ENCODE assay signal across 11 cellular contexts in genomic region chr12:110590059-110590458, GRCh38. TPM values are rescaled to one million over a fixed set of nuclear protein-coding genes. Genes with fewer than 3 reads are reported as not detected.
DNase-seq lines count a peak whose midpoint lies in the region; ATAC-seq and TF ChIP-seq lines count a peak whose summit lies in the region.
"Had no signal": no experiment of that assay in that cellular context is flagged by ENCODE, and none has a peak within 500 bp of the region (broad histone marks: within the 10 kb centered on the region; RNA-seq: fewer than 3 reads in every experiment).

No MANE protein-coding gene starts in this region.

- H3K4me2 ChIP-seq in BLaER1 (peak overlapping the region; percentile 57), HCT116 (ENCODE audit: low read length) (no peak overlapping the region)

- RAD21 ChIA-PET in HCT116 (lab: Charles Lee; ENCODE audit: low non-redundant PET in 1 of 2, low total read pairs in 2 of 2, uncharacterized antibody in 2 of 2, unreplicated experiment in 2 of 2), result no interaction called here

- H3K4me3 ChIP-seq in BLaER1, result no peak overlapping the region
- no peak overlapping the region for H3K4me3 ChIP-seq in HCT116 (replicated peaks in 1 of 2; ENCODE audit: low read depth in 1 of 2, low read length in 2 of 2)
- no peak overlapping the region for H3K4me3 ChIP-seq in adrenal gland
- H3K4me3 ChIP-seq in psoas muscle, result no peak overlapping the region
- H3K4me3 ChIP-seq: prostate gland had no signal

- CTCF ChIA-PET in HCT116 (lab: Charles Lee) (no interaction called here), WTC11 (lab: Charles Lee) (no interaction called here)

- no peaks in the 10 kb centered on the region for H3K27me3 Mint-ChIP-seq in WTC11 (ENCODE audit: low read depth)

- no peak overlapping the region for H3K4me3 Mint-ChIP-seq in WTC11
- H3K4me3 Mint-ChIP-seq: CD8-positive, alpha-beta T cell had no signal

- H3K4me1 ChIP-seq in BLaER1 (peaks cover 31% of the 10 kb centered on the region), HCT116 (ENCODE audit: control insufficient read depth in 1 of 2, insufficient read depth in 2 of 2, low read length in 2 of 2) (peaks cover 3 to 9% of the 10 kb centered on the region in 2 experiments; a peak in 3 of 4 replicates), adrenal gland (replicated peaks in 1 of 2) (peaks cover 29 to 31% of the 10 kb centered on the region in 2 donors), psoas muscle (peaks cover 36% of the 10 kb centered on the region)
- H3K4me1 ChIP-seq: prostate gland had no signal

- intact Hi-C loops in HCT116 (cut with micrococcal nuclease) (no loop called here), adrenal gland (cut with DNase I) (no loop called here), psoas muscle (cut with DNase I) (no loop called here)

- H3K27ac Mint-ChIP-seq in WTC11, result no peak overlapping the region

- peaks cover 15% of the 10 kb centered on the region for H3K4me1 Mint-ChIP-seq in WTC11

- H3K9ac ChIP-seq in BLaER1 (no peak overlapping the region), HCT116 (ENCODE audit: low read length) (no peak overlapping the region)

- H3K9me2 ChIP-seq in HCT116 (ENCODE audit: insufficient read depth), result no peaks in the 10 kb centered on the region

- H3K79me2 ChIP-seq in HCT116 (ENCODE audit: insufficient read depth, low read length), result no peaks in the 10 kb centered on the region

- BruUV-seq in HCT116 (replicated peaks; lab: Mats Ljungman, UMichigan), result no TSS peak

- no peak overlapping the region; the same call in 1 of the 2 replicates for H3K27ac ChIP-seq in BLaER1
- H3K27ac ChIP-seq in HCT116 (ENCODE audit: low read depth, low read length), result no peak overlapping the region
- H3K27ac ChIP-seq in adrenal gland, result peak overlapping the region; percentile 34 to 90 (median 75)
- H3K27ac ChIP-seq in psoas muscle, result peak overlapping the region; percentile 81
- H3K27ac ChIP-seq: prostate gland had no signal

- WGBS in adrenal gland, 4 donors, result 97 to 100% (median 100%) methylated on average over 1 of the region's 1 CpG
- WGBS in psoas muscle, 3 donors, result 92 to 100% (median 100%) methylated on average over 1 of the region's 1 CpG

- no peaks in the 10 kb centered on the region for H4K20me1 ChIP-seq in BLaER1
- no peaks in the 10 kb centered on the region for H4K20me1 ChIP-seq in HCT116 (ENCODE audit: insufficient read depth)

- ATAC-seq in HCT116 (peak; percentile 69; the same call in 1 of the 2 replicates), psoas muscle (no peak), HG03108 (IDR thresholded peaks at IDR 0.05; ENCODE audit: unreplicated experiment) (no peak), HG03442 (IDR thresholded peaks at IDR 0.05; ENCODE audit: unreplicated experiment) (no peak), WTC11 (no peak)

- peak overlapping the region; percentile 23 for H2AFZ ChIP-seq in HCT116 (ENCODE audit: low read depth, low read length, poor library complexity, severe bottlenecking)

- TF ChIP-seq CTCF in HCT116 (IDR thresholded peaks at IDR 0.05 in 2 of 3, conservative IDR thresholded peaks at IDR 0.05 in 1 of 3; ENCODE audit: borderline replicate concordance in 1 of 3, insufficient read depth in 1 of 3, low read depth in 2 of 3, low read length in 2 of 3), result no peak
- no peak for TF ChIP-seq CTCF in adrenal gland (IDR thresholded peaks at IDR 0.05)
- TF ChIP-seq CTCF in psoas muscle (IDR thresholded peaks at IDR 0.05), result no peak
- no peak for TF ChIP-seq CTCF in WTC11 (IDR thresholded peaks at IDR 0.05)

- no peak for TF ChIP-seq POLR2A in HCT116 (IDR thresholded peaks at IDR 0.05; ENCODE audit: borderline replicate concordance, extremely low read depth, insufficient read depth, insufficient read length)
- no peak for TF ChIP-seq POLR2A in adrenal gland (IDR thresholded peaks at IDR 0.05)

- H3K36me3 ChIP-seq in BLaER1 (no peaks in the 10 kb centered on the region), HCT116 (ENCODE audit: control insufficient read depth in 1 of 2, insufficient read depth in 2 of 2, low read length in 2 of 2) (no peaks in the 10 kb centered on the region), adrenal gland (replicated peaks in 1 of 2) (no peaks in the 10 kb centered on the region), psoas muscle (ENCODE audit: insufficient read depth in 1 of 2, low read depth in 1 of 2) (no peaks in the 10 kb centered on the region)
- H3K36me3 ChIP-seq: prostate gland had no signal

- POLR2A ChIA-PET in HCT116 (lab: Charles Lee) (no interaction called here), WTC11 (lab: Charles Lee) (no interaction called here)

- H3K27me3 ChIP-seq in BLaER1 (no peaks in the 10 kb centered on the region), HCT116 (ENCODE audit: insufficient read depth, low read length) (no peaks in the 10 kb centered on the region), adrenal gland (no peaks in the 10 kb centered on the region), psoas muscle (ENCODE audit: insufficient read depth in 3 of 3, low read length in 2 of 3) (no peaks in the 10 kb centered on the region)

- H3K36me3 Mint-ChIP-seq in WTC11, result no peaks in the 10 kb centered on the region
- H3K36me3 Mint-ChIP-seq: CD8-positive, alpha-beta T cell had no signal

- no peak for TF ChIP-seq RAD21 in HCT116 (IDR thresholded peaks at IDR 0.05; ENCODE audit: low read depth)

- H3K9me3 ChIP-seq in BLaER1, result no peaks in the 10 kb centered on the region
- H3K9me3 ChIP-seq in HCT116 (ENCODE audit: control insufficient read depth in 1 of 2, insufficient read depth in 1 of 2, low read depth in 1 of 2, low read length in 2 of 2), result no peaks in the 10 kb centered on the region
- no peaks in the 10 kb centered on the region for H3K9me3 ChIP-seq in adrenal gland (replicated peaks in 1 of 3)
- H3K9me3 ChIP-seq in psoas muscle, result no peaks in the 10 kb centered on the region
- H3K9me3 ChIP-seq: prostate gland had no signal

- DNase-seq in HCT116 (ENCODE audit: low read depth, low spot score) (no peak), adrenal gland (no peak), psoas muscle (no peak), SIG-M5 (lab: John Stamatoyannopoulos, UW) (no peak), WTC11 (ENCODE audit: low spot score) (no peak)
- DNase-seq: CD8-positive, alpha-beta T cell; NCI-H446 had no signal

- no peaks in the 10 kb centered on the region for H3K9me3 Mint-ChIP-seq in WTC11
- H3K9me3 Mint-ChIP-seq: CD8-positive, alpha-beta T cell had no signal

TF ChIP-seq in HCT116, 20 proteins besides CTCF, POLR2A, EP300 and RAD21:
- TF ChIP-seq FOSL1 (IDR thresholded peaks at IDR 0.05; ENCODE audit: low read depth) (no peak), ATF3 (IDR thresholded peaks at IDR 0.05) (no peak), CBX3 (IDR thresholded peaks at IDR 0.05; ENCODE audit: low read depth) (no peak), CEBPB (IDR thresholded peaks at IDR 0.05; ENCODE audit: low read depth) (no peak), SP1 (IDR thresholded peaks at IDR 0.05; ENCODE audit: low read depth) (no peak)
TF ChIP-seq in HCT116: peak in this region for 0.

TF ChIP-seq in WTC11, 78 proteins besides CTCF, POLR2A, EP300 and RAD21 (continues in another document):
- TF ChIP-seq ATF6 (CRISPR knock-in tag; IDR thresholded peaks at IDR 0.05) (no peak), GABPB1 (CRISPR knock-in tag; IDR thresholded peaks at IDR 0.05) (no peak), SMAD4 (CRISPR knock-in tag; IDR thresholded peaks at IDR 0.05) (no peak), RORB (CRISPR knock-in tag; IDR thresholded peaks at IDR 0.05) (no peak), ZMAT4 (CRISPR knock-in tag; IDR thresholded peaks at IDR 0.05) (no peak), ATF2 (CRISPR knock-in tag; IDR thresholded peaks at IDR 0.05; ENCODE audit: borderline replicate concordance, low read depth) (no peak)

RNA-seq across cellular contexts. Expression of gene PPTC7, which starts 6.9 kb away (rescaled TPM):
- total RNA-seq in HCT116 (2021; ENCODE audit: unreplicated experiment) (25.2 TPM), adrenal gland (10 to 100 TPM; 13.9 to 29.9 (median 23.5) TPM), psoas muscle (100 to 1,000 TPM in 2 of 4 donors, 10 to 100 TPM in 2; 61.1 to 213 (median 86.7) TPM), WTC11 (2021) (14.2 to 15.6 TPM (median 14.9 TPM) in 3 replicates)
- 15.0 and 15.4 TPM in 2 replicates for polyA plus RNA-seq in HCT116 (2012)
- polyA plus RNA-seq in adrenal gland (10 to 100 TPM in 1 of 3 donors, 1 to 10 TPM in 2; 7.1 to 43.4 (median 7.9) TPM), psoas muscle (100 to 1,000 TPM in 1 of 3 donors, 10 to 100 TPM in 2; 54.6 to 134 (median 65.4) TPM)

RNA-seq across cellular contexts. Expression of gene TCTN1, which starts 23.9 kb away (rescaled TPM):
- total RNA-seq in HCT116 (2021; ENCODE audit: unreplicated experiment) (27.0 TPM), adrenal gland (10 to 100 TPM; 37.3 to 79.4 (median 49.7) TPM), psoas muscle (10 to 100 TPM in 3 of 4 donors, 1 to 10 TPM in 1; 8.6 to 23.5 (median 12.7) TPM), WTC11 (2021) (10.3 to 15.9 TPM (median 13.9 TPM) in 3 replicates)
- polyA plus RNA-seq in HCT116 (2012), result 15.6 and 20.4 TPM in 2 replicates
- polyA plus RNA-seq in adrenal gland (100 to 1,000 TPM in 2 of 3 donors, 10 to 100 TPM in 1; 69.3 to 174 (median 142) TPM), psoas muscle (10 to 100 TPM in 2 of 3 donors, 1 to 10 TPM in 1; 4.0 to 24.7 (median 12.1) TPM)

Comparison
In these comparisons a context has a peak if more than half of its experiments do, and no peak if none do; other contexts are left out.
1. H3K27ac ChIP-seq: peak in adrenal gland (5 of 5) and psoas muscle (single experiment); none in BLaER1 (single experiment) and HCT116 (single experiment).